ENCODE assay signal across 10 cellular contexts in genomic region chr2:96505231-96505889, GRCh38. TPM values are rescaled to one million over a fixed set of nuclear protein-coding genes. Genes with fewer than 3 reads are reported as not detected.
A peak's percentile ranks its signal among the peaks of the same experiment; 100 is the strongest.
DNase-seq lines count a peak whose midpoint lies in the region; TF ChIP-seq lines count a peak whose summit lies in the region.
"Had no signal": no experiment of that assay in that cellular context is flagged by ENCODE, and none has a peak within 500 bp of the region (broad histone marks: within the 10 kb centered on the region; RNA-seq: fewer than 3 reads in every experiment).

NEURL3 (minus strand) TSS chr2:96505357; CDS start chr2:96505286, 71 bp downstream.

- DNase-seq in EL (peak; percentile 69), M059J (ENCODE audit: low read depth) (peak; percentile 83), coronary artery (ENCODE audit: low spot score) (peak; percentile 65), neural progenitor cell (ENCODE audit: low spot score) (no peak), ovary (no peak), retina (no peak), caudate nucleus (lab: John Stamatoyannopoulos, UW) (no peak)
- DNase-seq in activated T-helper 2 cell treated with anti-CD3 and anti-CD28 coated beads, Interferon-gamma antibody, Interleukin-2, Interleukin-4, amounts not matched to agents 10 μg/mL and 5 μg/mL and 100 μg/mL, durations not matched to agents 14 hours and 24 hours and 36 hours (ENCODE audit: low spot score) = no peak

- 69 to 79% (median 78%) methylated on average over 9 of the region's 9 CpGs for WGBS in ovary, 3 donors

- no peaks in the 10 kb centered on the region for H3K36me3 Mint-ChIP-seq in neural progenitor cell
- no peaks in the 10 kb centered on the region for H3K36me3 Mint-ChIP-seq in activated T-helper 2 cell treated with anti-CD3 and anti-CD28 coated beads, Interferon-gamma antibody, Interleukin-2, Interleukin-4, amounts not matched to agents 10 μg/mL and 5 μg/mL and 100 μg/mL, durations not matched to agents 14 hours and 24 hours and 36 hours (ENCODE audit: low read depth)

- H3K4me3 ChIP-seq in coronary artery = no peak within 1 kb of the TSS
- no peak within 1 kb of the TSS for H3K4me3 ChIP-seq in neural progenitor cell
- H3K4me3 ChIP-seq in ovary = no peak within 1 kb of the TSS
- H3K4me3 ChIP-seq: SK-N-MC had no signal

- H3K4me2 ChIP-seq in neural progenitor cell = no peak within 1 kb of the TSS

- H3K4me3 Mint-ChIP-seq in neural progenitor cell = no peak within 1 kb of the TSS
- H3K4me3 Mint-ChIP-seq in activated T-helper 2 cell treated with anti-CD3 and anti-CD28 coated beads, Interferon-gamma antibody, Interleukin-2, Interleukin-4, amounts not matched to agents 10 μg/mL and 5 μg/mL and 100 μg/mL, durations not matched to agents 14 hours and 24 hours and 36 hours (ENCODE audit: low read depth) = no peak within 1 kb of the TSS

- H3K27me3 Mint-ChIP-seq in neural progenitor cell (ENCODE audit: insufficient read depth, low read depth) = peaks cover 13% of the 10 kb centered on the region
- no peaks in the 10 kb centered on the region for H3K27me3 Mint-ChIP-seq in activated T-helper 2 cell treated with anti-CD3 and anti-CD28 coated beads, Interferon-gamma antibody, Interleukin-2, Interleukin-4, amounts not matched to agents 10 μg/mL and 5 μg/mL and 100 μg/mL, durations not matched to agents 14 hours and 24 hours and 36 hours (ENCODE audit: low read depth)

- no peak for TF ChIP-seq POLR2A in ovary (IDR thresholded peaks at IDR 0.05)

- peaks cover 5% of the 10 kb centered on the region for H3F3A ChIP-seq in neural progenitor cell (ENCODE audit: low read depth)

- H3K27me3 ChIP-seq in neural progenitor cell = peaks cover 30% of the 10 kb centered on the region
- H3K27me3 ChIP-seq in ovary = no peaks in the 10 kb centered on the region

- H3K27ac ChIP-seq in coronary artery (no peak within 1 kb of the TSS), neural progenitor cell (no peak within 1 kb of the TSS), ovary (no peak within 1 kb of the TSS), caudate nucleus (ENCODE audit: low read depth, low read length) (no peak within 1 kb of the TSS)
- H3K27ac ChIP-seq: SK-N-MC had no signal

- H3K9ac ChIP-seq in neural progenitor cell = no peak within 1 kb of the TSS

- peak within 1 kb of the TSS; percentile 71 for H3K27ac Mint-ChIP-seq in neural progenitor cell
- no peak within 1 kb of the TSS for H3K27ac Mint-ChIP-seq in activated T-helper 2 cell treated with anti-CD3 and anti-CD28 coated beads, Interferon-gamma antibody, Interleukin-2, Interleukin-4, amounts not matched to agents 10 μg/mL and 5 μg/mL and 100 μg/mL, durations not matched to agents 14 hours and 24 hours and 36 hours

- H3K4me1 Mint-ChIP-seq in neural progenitor cell = peaks cover 27% of the 10 kb centered on the region
- H3K4me1 Mint-ChIP-seq in activated T-helper 2 cell treated with anti-CD3 and anti-CD28 coated beads, Interferon-gamma antibody, Interleukin-2, Interleukin-4, amounts not matched to agents 10 μg/mL and 5 μg/mL and 100 μg/mL, durations not matched to agents 14 hours and 24 hours and 36 hours (ENCODE audit: low read depth) = peaks cover 27% of the 10 kb centered on the region

- H3K9me3 ChIP-seq in neural progenitor cell (ENCODE audit: low read depth) (no peaks in the 10 kb centered on the region), ovary (no peaks in the 10 kb centered on the region)

- no peak for TF ChIP-seq EP300 in ovary (IDR thresholded peaks at IDR 0.05)

- no peaks in the 10 kb centered on the region for H4K20me1 ChIP-seq in neural progenitor cell (ENCODE audit: low read depth)

- H3K4me1 ChIP-seq in neural progenitor cell (peaks cover 2% of the 10 kb centered on the region), ovary (ENCODE audit: insufficient read depth) (peaks cover 4% of the 10 kb centered on the region)

- H3K79me2 ChIP-seq in neural progenitor cell (ENCODE audit: low read depth) = no peaks in the 10 kb centered on the region

- H2AFZ ChIP-seq in neural progenitor cell (replicated peaks) = no peak within 1 kb of the TSS

- intact Hi-C loops in ovary (cut with DNase I) = loop anchor here (5.0 to 10.0 kb wide), 4 partner anchors 98 to 501 kb away; partner anchors contain the start of gene ASTL (in 3 of the 4)
- intact Hi-C loops in activated T-helper 2 cell treated with anti-CD3 and anti-CD28 coated beads, Interferon-gamma antibody, Interleukin-2, Interleukin-4, amounts not matched to agents 10 μg/mL and 5 μg/mL and 100 μg/mL, durations not matched to agents 14 hours and 24 hours and 36 hours (cut with micrococcal nuclease) = loop anchor here (5.0 kb wide), 1 partner anchor 47 kb away; no protein-coding TSS in a partner anchor

- H3K9me3 Mint-ChIP-seq in neural progenitor cell = no peaks in the 10 kb centered on the region
- no peaks in the 10 kb centered on the region for H3K9me3 Mint-ChIP-seq in activated T-helper 2 cell treated with anti-CD3 and anti-CD28 coated beads, Interferon-gamma antibody, Interleukin-2, Interleukin-4, amounts not matched to agents 10 μg/mL and 5 μg/mL and 100 μg/mL, durations not matched to agents 14 hours and 24 hours and 36 hours

- TF ChIP-seq CTCF in coronary artery (IDR thresholded peaks at IDR 0.05) (no peak), neural progenitor cell (IDR thresholded peaks at IDR 0.05) (no peak), ovary (IDR thresholded peaks at IDR 0.05) (no peak)

- H3K36me3 ChIP-seq in neural progenitor cell (no peaks in the 10 kb centered on the region), ovary (no peaks in the 10 kb centered on the region)

RNA-seq across cellular contexts. Expression of gene NEURL3, which starts in this region (rescaled TPM):
- total RNA-seq in M059J (2014; rRNA removed; shearing (Covaris generic)) = 0.59 and 1.1 TPM in 2 replicates
- total RNA-seq in neural progenitor cell (ENCODE audit: low replicate concordance) (0.12 TPM in 1 of 2 replicates, not detected in the other), ovary (not detected)
- under 1 TPM in 1 of 2 donors, not detected in 1; 0.06 TPM for polyA plus RNA-seq in ovary
- 0.16 and 0.52 TPM in 2 replicates for total RNA-seq in activated T-helper 2 cell treated with anti-CD3 and anti-CD28 coated beads, Interferon-gamma antibody, Interleukin-2, Interleukin-4, amounts not matched to agents 10 μg/mL and 5 μg/mL and 100 μg/mL, durations not matched to agents 14 hours and 24 hours and 36 hours
- total RNA-seq: H1 had no signal
- polyA plus RNA-seq: H1 had no signal

Comparison
In these comparisons a context has a peak if more than half of its experiments do, and no peak if none do; other contexts are left out.
1. DNase-seq: peak in EL (single experiment), M059J (single experiment) and coronary artery (single experiment); none in neural progenitor cell (single experiment), ovary (0 of 5), retina (single experiment), activated T-helper 2 cell treated with anti-CD3 and anti-CD28 coated beads, Interferon-gamma antibody, Interleukin-2, Interleukin-4, amounts not matched to agents 10 μg/mL and 5 μg/mL and 100 μg/mL, durations not matched to agents 14 hours and 24 hours and 36 hours (single experiment) and caudate nucleus (0 of 61).